10 cellular contexts compared by ENCODE assay signal in genomic region chr13:33007950-33008349, GRCh38. TPM values are rescaled to one million over a fixed set of nuclear protein-coding genes. Genes with fewer than 3 reads are reported as not detected.
"Had no signal": no experiment of that assay in that cellular context is flagged by ENCODE, and none has a peak within 500 bp of the region (broad histone marks: within the 10 kb centered on the region; RNA-seq: fewer than 3 reads in every experiment).

No MANE protein-coding gene starts in this region.

- H3K27ac ChIP-seq: HL-60 had no signal

- FAIRE-seq: H1, H54, K562 had no signal

- H3K4me3 Mint-ChIP-seq: GM23338, H9 had no signal

- DNase-seq: H9, HCEC 1CT, IMR-90, KG1 had no signal

- H3K27ac Mint-ChIP-seq: GM23338, H9 had no signal

- H3K4me3 ChIP-seq: GM23338, K562 had no signal

- H3K4me2 ChIP-seq: GM23338 had no signal

- H2AFZ ChIP-seq: GM23338 had no signal

- ATAC-seq: GM23338, K562 had no signal

RNA-seq across cellular contexts. Expression of gene KL, which starts 8.3 kb away (rescaled TPM):
- total RNA-seq: H1, H9, HT1080, IMR-90, K562 had no signal
- polyA plus RNA-seq: GM23338, IMR-90, K562 had no signal
